8 cellular contexts compared by ENCODE assay signal in genomic region chr17:8250101-8250500, GRCh38. TPM values are rescaled to one million over a fixed set of nuclear protein-coding genes. Genes with fewer than 3 reads are reported as not detected.
DNase-seq lines count a peak whose midpoint lies in the region; ATAC-seq and TF ChIP-seq lines count a peak whose summit lies in the region.

No MANE protein-coding gene starts in this region.

- CTCF ChIA-PET in PC-3 (lab: Charles Lee) = no interaction called here

- intact Hi-C loops in PC-3 (cut with micrococcal nuclease) = no loop called here

- H3K4me1 ChIP-seq in PC-3 (ENCODE audit: insufficient read depth, low read length) = peaks cover 10% of the 10 kb centered on the region
- H3K4me1 ChIP-seq in endodermal cell (ENCODE audit: control insufficient read depth, insufficient read depth, low read length) = no peaks in the 10 kb centered on the region

- H3K4me3 Mint-ChIP-seq in T-helper 2 cell treated with Interferon-gamma antibody and Interleukin-4, amounts not matched to agents 5 μg/mL and 100 μg/mL, for 36 hours = peak overlapping the region; percentile 98
- peak overlapping the region; percentile 97 for H3K4me3 Mint-ChIP-seq in endodermal cell
- H3K4me3 Mint-ChIP-seq in progenitor cell of endocrine pancreas (ENCODE audit: low read depth) = peak overlapping the region; percentile 98

- no peaks in the 10 kb centered on the region for H4K20me1 ChIP-seq in PC-3 (ENCODE audit: low read length)

- H3K27me3 ChIP-seq in PC-3 (ENCODE audit: low read length) = no peaks in the 10 kb centered on the region
- H3K27me3 ChIP-seq in endodermal cell (ENCODE audit: control insufficient read depth, insufficient read depth, low read length, poor library complexity, severe bottlenecking) = no peaks in the 10 kb centered on the region

- H3K27ac ChIP-seq in PC-3 (ENCODE audit: low read length) = peak overlapping the region; percentile 94; the same call in 1 of the 2 replicates
- H3K27ac ChIP-seq in endodermal cell (ENCODE audit: low read depth, low read length) = no peak overlapping the region

- peaks cover 53% of the 10 kb centered on the region for H3K79me2 ChIP-seq in PC-3 (ENCODE audit: low read length)

- H3K36me3 Mint-ChIP-seq in T-helper 2 cell treated with Interferon-gamma antibody and Interleukin-4, amounts not matched to agents 5 μg/mL and 100 μg/mL, for 36 hours (ENCODE audit: low read depth) = peaks cover 13% of the 10 kb centered on the region
- H3K36me3 Mint-ChIP-seq in endodermal cell (ENCODE audit: low read depth) = peaks cover 21% of the 10 kb centered on the region
- H3K36me3 Mint-ChIP-seq in progenitor cell of endocrine pancreas (ENCODE audit: insufficient read depth) = peaks cover 7% of the 10 kb centered on the region

- peak overlapping the region; percentile 100 for H3K27ac Mint-ChIP-seq in T-helper 2 cell treated with Interferon-gamma antibody and Interleukin-4, amounts not matched to agents 5 μg/mL and 100 μg/mL, for 36 hours
- H3K27ac Mint-ChIP-seq in endodermal cell (peak overlapping the region; percentile 99), progenitor cell of endocrine pancreas (peak overlapping the region; percentile 100)

- H3K4me1 Mint-ChIP-seq in T-helper 2 cell treated with Interferon-gamma antibody and Interleukin-4, amounts not matched to agents 5 μg/mL and 100 μg/mL, for 36 hours (ENCODE audit: low read depth) = peaks cover 26% of the 10 kb centered on the region
- peaks cover 8% of the 10 kb centered on the region for H3K4me1 Mint-ChIP-seq in endodermal cell
- peaks cover 16% of the 10 kb centered on the region for H3K4me1 Mint-ChIP-seq in progenitor cell of endocrine pancreas (ENCODE audit: low read depth)

- H3K36me3 ChIP-seq in PC-3 (ENCODE audit: low read depth, low read length) (peaks cover 5% of the 10 kb centered on the region; the same call in 1 of the 2 replicates), endodermal cell (ENCODE audit: control insufficient read depth, insufficient read depth, low read length) (peaks cover 16% of the 10 kb centered on the region)

- no peak for DNase-seq in T-helper 2 cell treated with Interferon-gamma antibody and Interleukin-4, amounts not matched to agents 5 μg/mL and 100 μg/mL, for 36 hours (ENCODE audit: low spot score)
- no peak for DNase-seq in T-helper 2 cell
- DNase-seq in PC-3 = peak; percentile 18
- DNase-seq in endodermal cell = no peak
- DNase-seq in progenitor cell of endocrine pancreas (ENCODE audit: low spot score, unreplicated experiment) = no peak
- DNase-seq in C1 segment of cervical spinal cord (lab: John Stamatoyannopoulos, UW) = no peak

- no peaks in the 10 kb centered on the region for H3K9me3 ChIP-seq in PC-3 (ENCODE audit: low read length)
- H3K9me3 ChIP-seq in endodermal cell (ENCODE audit: control insufficient read depth, low read length) = no peaks in the 10 kb centered on the region

- peak overlapping the region; percentile 100 for H3K4me3 ChIP-seq in PC-3 (ENCODE audit: low read length)
- H3K4me3 ChIP-seq in endodermal cell (ENCODE audit: low read length) = peak overlapping the region; percentile 96

- POLR2A ChIA-PET in PC-3 (lab: Charles Lee; ENCODE audit: unreplicated experiment) = interaction anchor here (0.6 kb wide), 1 partner anchor 60 kb away, joined by 3 read pairs; the partner anchor contains the start of gene BORCS6

- H3K9me3 Mint-ChIP-seq in T-helper 2 cell treated with Interferon-gamma antibody and Interleukin-4, amounts not matched to agents 5 μg/mL and 100 μg/mL, for 36 hours = no peaks in the 10 kb centered on the region
- H3K9me3 Mint-ChIP-seq in endodermal cell (no peaks in the 10 kb centered on the region), progenitor cell of endocrine pancreas (ENCODE audit: low read depth) (no peaks in the 10 kb centered on the region)

- H2AFZ ChIP-seq in PC-3 (ENCODE audit: low read length) = no peak overlapping the region

- ATAC-seq in PC-3 (no peak), GM21526 (IDR thresholded peaks at IDR 0.05; ENCODE audit: low FRiP score, unreplicated experiment) (no peak), GM19467 (IDR thresholded peaks at IDR 0.05; ENCODE audit: unreplicated experiment) (no peak)

- no peaks in the 10 kb centered on the region for H3F3A ChIP-seq in PC-3 (ENCODE audit: low read length, unreplicated experiment)

- H3K9me2 ChIP-seq in PC-3 (replicated peaks; ENCODE audit: low read length) = no peaks in the 10 kb centered on the region

- peak overlapping the region; percentile 98 for H3K9ac ChIP-seq in PC-3 (ENCODE audit: low read length)
- peak overlapping the region; percentile 92 for H3K9ac ChIP-seq in endodermal cell (ENCODE audit: extremely low read depth, low read length, poor library complexity, severe bottlenecking)

- H3K27me3 Mint-ChIP-seq in T-helper 2 cell treated with Interferon-gamma antibody and Interleukin-4, amounts not matched to agents 5 μg/mL and 100 μg/mL, for 36 hours (ENCODE audit: low read depth) = no peaks in the 10 kb centered on the region
- H3K27me3 Mint-ChIP-seq in endodermal cell (ENCODE audit: insufficient read depth) (no peaks in the 10 kb centered on the region), progenitor cell of endocrine pancreas (no peaks in the 10 kb centered on the region)

- no TSS peak for BruUV-seq in PC-3 (replicated peaks; lab: Mats Ljungman, UMichigan)

- TF ChIP-seq CTCF in PC-3 (conservative IDR thresholded peaks at IDR 0.05; ENCODE audit: low read depth, low read length) (no peak), endodermal cell (conservative IDR thresholded peaks at IDR 0.05) (no peak), progenitor cell of endocrine pancreas (IDR thresholded peaks at IDR 0.05; ENCODE audit: unreplicated experiment) (no peak)

- H3K4me2 ChIP-seq in PC-3 (ENCODE audit: low read length) = peak overlapping the region; percentile 90

RNA-seq across cellular contexts. Expression of gene PFAS, which starts 1.0 kb away (rescaled TPM):
- total RNA-seq in PC-3 (2014; rRNA removed) (29.0 and 59.6 TPM in 2 replicates), endodermal cell (100 to 1,000 TPM; 119 to 158 TPM), progenitor cell of endocrine pancreas (110 and 112 TPM in 2 replicates)
- polyA plus RNA-seq in endodermal cell (2013, experiment 1 of 2) = 43.3 TPM
- 40.2 TPM for polyA plus RNA-seq in endodermal cell (2013, experiment 2 of 2)

RNA-seq across cellular contexts. Expression of gene CTC1, which starts 2.2 kb away (rescaled TPM):
- total RNA-seq in PC-3 (2014; rRNA removed) (7.8 and 8.4 TPM in 2 replicates), endodermal cell (10 to 100 TPM; 46.4 to 63.1 TPM), progenitor cell of endocrine pancreas (86.5 and 97.0 TPM in 2 replicates)
- polyA plus RNA-seq in endodermal cell (2013, experiment 1 of 2) = 30.2 TPM
- polyA plus RNA-seq in endodermal cell (2013, experiment 2 of 2) = 25.2 TPM

RNA-seq across cellular contexts. Expression of gene RANGRF, which starts 38.4 kb away (rescaled TPM):
- total RNA-seq in PC-3 (2014; rRNA removed) = 18.0 and 22.8 TPM in 2 replicates
- 10 to 100 TPM; 34.0 to 36.3 TPM for total RNA-seq in endodermal cell
- polyA plus RNA-seq in endodermal cell (2013, experiment 1 of 2) = 35.0 TPM
- polyA plus RNA-seq in endodermal cell (2013, experiment 2 of 2) = 34.4 TPM
- total RNA-seq in progenitor cell of endocrine pancreas = 31.2 and 33.6 TPM in 2 replicates

RNA-seq across cellular contexts. Expression of gene AURKB, which starts 39.7 kb away (rescaled TPM):
- total RNA-seq in PC-3 (2014; rRNA removed) = 72.3 and 82.9 TPM in 2 replicates
- 100 to 1,000 TPM in 1 of 2 donors, 10 to 100 TPM in 1; 90.5 to 122 TPM for total RNA-seq in endodermal cell
- 174 TPM for polyA plus RNA-seq in endodermal cell (2013, experiment 1 of 2)
- 175 TPM for polyA plus RNA-seq in endodermal cell (2013, experiment 2 of 2)
- total RNA-seq in progenitor cell of endocrine pancreas = 52.7 and 54.9 TPM in 2 replicates

RNA-seq across cellular contexts. Expression of gene SLC25A35, which starts 45.1 kb away (rescaled TPM):
- total RNA-seq in PC-3 (2014; rRNA removed) = 1.6 and 2.3 TPM in 2 replicates
- total RNA-seq in endodermal cell = 1 to 10 TPM; 5.6 to 10.0 TPM
- polyA plus RNA-seq in endodermal cell (2013, experiment 1 of 2) = 3.4 TPM
- polyA plus RNA-seq in endodermal cell (2013, experiment 2 of 2) = 2.6 TPM
- 4.2 TPM in 2 replicates for total RNA-seq in progenitor cell of endocrine pancreas
